In the genomic region with DNA sequence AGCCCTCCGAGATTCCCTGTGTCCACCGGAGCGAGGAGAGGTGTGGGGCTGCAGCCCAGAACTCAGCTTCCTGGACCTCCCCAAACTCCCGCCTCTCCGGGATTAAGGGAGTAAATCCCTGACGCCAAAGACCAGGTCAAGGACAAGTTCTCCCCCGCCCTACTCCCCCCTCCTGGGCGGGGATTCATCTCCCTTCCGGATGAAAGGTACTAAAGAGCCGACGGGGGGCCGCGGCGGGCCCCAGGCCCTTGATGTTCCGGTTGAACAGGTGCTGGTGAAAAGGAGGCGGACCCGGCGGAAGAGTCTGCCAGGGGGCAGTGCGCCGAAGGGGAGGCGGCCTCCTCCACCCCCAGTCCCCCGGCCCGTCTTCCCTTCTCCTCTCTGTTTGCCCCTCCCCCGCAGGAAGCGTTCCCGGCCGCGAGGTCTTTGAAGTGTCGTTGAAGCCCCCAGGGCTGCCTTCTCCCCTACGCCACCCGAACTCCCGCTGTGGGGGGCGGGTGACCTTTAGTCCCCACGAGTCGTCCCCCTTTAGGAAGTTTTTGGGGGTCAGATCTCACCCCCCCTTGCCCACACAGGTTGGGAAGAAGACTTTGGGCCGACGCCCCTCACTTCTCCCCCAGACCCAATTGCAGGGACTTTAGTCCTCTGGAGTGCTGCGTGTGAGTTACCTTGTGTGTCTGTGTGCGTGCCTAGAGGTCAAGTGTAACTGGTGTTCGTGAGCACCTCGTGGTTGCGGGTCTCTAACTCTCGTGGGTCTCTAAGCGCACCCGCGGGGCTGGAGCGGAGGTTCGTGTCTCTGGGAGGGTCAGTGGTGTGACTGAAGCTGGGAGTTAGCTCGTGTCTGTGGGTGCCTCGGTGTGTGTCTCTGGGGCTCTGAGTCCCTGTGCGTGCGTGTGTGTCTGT, we compare ENCODE assay signal across 1 cellular context.
A peak's percentile ranks its signal among the peaks of the same experiment; 100 is the strongest.
TF ChIP-seq lines count a peak whose summit lies in the region.

No MANE protein-coding gene starts in this region.

TF ChIP-seq in K562, 482 proteins besides CTCF, POLR2A, EP300 and RAD21 (continued from another document and continues in another):
- no peak; a peak in 1 of 4 replicates for TF ChIP-seq ZMIZ1 (IDR thresholded peaks at IDR 0.05; ENCODE audit: low read depth in 2 of 2, low read length in 2 of 2)
- peak; percentile 59; the same call in 1 of the 2 replicates for TF ChIP-seq SMAD4 (CRISPR knock-in tag; conservative IDR thresholded peaks at IDR 0.05)
- no peak for TF ChIP-seq SRSF1 (IDR thresholded peaks at IDR 0.05; ENCODE audit: low read depth, low read length)
- TF ChIP-seq ZNF274 (IDR thresholded peaks at IDR 0.05; ENCODE audit: borderline replicate concordance, low read depth, low read length) = no peak
- TF ChIP-seq CREB1 (IDR thresholded peaks at IDR 0.05) = no peak
- no peak for TF ChIP-seq CREB1 (CRISPR knock-in tag; IDR thresholded peaks at IDR 0.05)
- no peak for TF ChIP-seq ZNF518B (CRISPR knock-in tag; IDR thresholded peaks at IDR 0.05)
- TF ChIP-seq, protein P1, sequence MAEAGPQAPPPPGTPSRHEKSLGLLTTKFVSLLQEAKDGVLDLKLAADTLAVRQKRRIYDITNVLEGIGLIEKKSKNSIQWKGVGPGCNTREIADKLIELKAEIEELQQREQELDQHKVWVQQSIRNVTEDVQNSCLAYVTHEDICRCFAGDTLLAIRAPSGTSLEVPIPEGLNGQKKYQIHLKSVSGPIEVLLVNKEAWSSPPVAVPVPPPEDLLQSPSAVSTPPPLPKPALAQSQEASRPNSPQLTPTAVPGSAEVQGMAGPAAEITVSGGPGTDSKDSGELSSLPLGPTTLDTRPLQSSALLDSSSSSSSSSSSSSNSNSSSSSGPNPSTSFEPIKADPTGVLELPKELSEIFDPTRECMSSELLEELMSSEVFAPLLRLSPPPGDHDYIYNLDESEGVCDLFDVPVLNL (CRISPR knock-in tag; IDR thresholded peaks at IDR 0.05; ENCODE audit: low read depth) = no peak
- peak; percentile 42; the same call in 1 of the 2 replicates for TF ChIP-seq ATF7 (IDR thresholded peaks at IDR 0.05)
- TF ChIP-seq ZFP36 (IDR thresholded peaks at IDR 0.05; ENCODE audit: low read depth, low read length, partially characterized antibody) = peak; percentile 100
- TF ChIP-seq IRF2 (CRISPR knock-in tag; IDR thresholded peaks at IDR 0.05) = no peak
- TF ChIP-seq TFAP4 (CRISPR knock-in tag; IDR thresholded peaks at IDR 0.05; ENCODE audit: borderline replicate concordance) = peak; percentile 64; the same call in 1 of the 2 replicates
- no peak for TF ChIP-seq THAP12 (CRISPR knock-in tag; IDR thresholded peaks at IDR 0.05)
- peak; percentile 39 for TF ChIP-seq TAF9B (IDR thresholded peaks at IDR 0.05; ENCODE audit: partially characterized antibody)
- 0 out of 2 replicates have a peak, but pooled peaks have one; percentile 46 for TF ChIP-seq CBFB (CRISPR knock-in tag; IDR thresholded peaks at IDR 0.05)
- 0 out of 2 replicates have a peak, but pooled peaks have one; percentile 18 for TF ChIP-seq HCFC1 (IDR thresholded peaks at IDR 0.05; ENCODE audit: low read depth, low read length)
- no peak for TF ChIP-seq KDM2B (CRISPR knock-in tag; IDR thresholded peaks at IDR 0.05)
- peak; percentile 46; the same call in 1 of the 2 replicates for TF ChIP-seq MTA3 (IDR thresholded peaks at IDR 0.05; ENCODE audit: borderline replicate concordance)
- TF ChIP-seq MYC (IDR thresholded peaks at IDR 0.05; ENCODE audit: low read depth, low read length) = peak; percentile 57
- no peak for TF ChIP-seq MYC (CRISPR knock-in tag; IDR thresholded peaks at IDR 0.05; ENCODE audit: borderline replicate concordance, low read depth)
- TF ChIP-seq FOSL1 (tag; conservative IDR thresholded peaks at IDR 0.05) = 0 out of 2 replicates have a peak, but pooled peaks have one; percentile 24
- TF ChIP-seq CHD2 (IDR thresholded peaks at IDR 0.05; ENCODE audit: low read depth, low read length) = peak; percentile 43; the same call in 1 of the 2 replicates
- TF ChIP-seq FOXO4 (CRISPR knock-in tag; IDR thresholded peaks at IDR 0.05) = no peak
- TF ChIP-seq PML (IDR thresholded peaks at IDR 0.05; ENCODE audit: low read length) = 0 out of 2 replicates have a peak, but pooled peaks have one; percentile 13
- 0 out of 2 replicates have a peak, but pooled peaks have one; percentile 24 for TF ChIP-seq E2F3 (CRISPR knock-in tag; IDR thresholded peaks at IDR 0.05)
- no peak for TF ChIP-seq ZNF384 (IDR thresholded peaks at IDR 0.05; ENCODE audit: low read depth, low read length)
- TF ChIP-seq HDAC2 (IDR thresholded peaks at IDR 0.05) = peak; percentile 90
- no peak for TF ChIP-seq BRCA1 (IDR thresholded peaks at IDR 0.05)
- TF ChIP-seq BRCA1 (CRISPR knock-in tag; IDR thresholded peaks at IDR 0.05) = no peak
- TF ChIP-seq MXI1 (IDR thresholded peaks at IDR 0.05; ENCODE audit: low read depth, low read length) = peak; percentile 37; the same call in 1 of the 2 replicates
- TF ChIP-seq SRSF9 (IDR thresholded peaks at IDR 0.05; ENCODE audit: borderline replicate concordance, low read depth, low read length) = no peak
- 0 out of 2 replicates have a peak, but pooled peaks have one; percentile 12 for TF ChIP-seq OTX1 (CRISPR knock-in tag; IDR thresholded peaks at IDR 0.05)
- TF ChIP-seq EHMT2 (IDR thresholded peaks at IDR 0.05) = no peak
- TF ChIP-seq ZNF316 (IDR thresholded peaks at IDR 0.05) = no peak; the same call in 1 of the 2 replicates
- TF ChIP-seq BCLAF1 (IDR thresholded peaks at IDR 0.05; ENCODE audit: borderline replicate concordance in 1 of 2, control insufficient read depth in 1 of 2, low read depth in 2 of 2, low read length in 1 of 2) = 0 out of 4 replicates have a peak, but pooled peaks of 1 of the 2 experiments have one; percentile 26
- TF ChIP-seq ZBTB33 (CRISPR knock-in tag; IDR thresholded peaks at IDR 0.05) = no peak
- TF ChIP-seq GTF2A2 (tag; IDR thresholded peaks at IDR 0.05) = no peak
- TF ChIP-seq RBFOX2 (IDR thresholded peaks at IDR 0.05; ENCODE audit: low read depth, low read length) = peak; percentile 80
- TF ChIP-seq TARDBP (IDR thresholded peaks at IDR 0.05) = 0 out of 2 replicates have a peak, but pooled peaks have one; percentile 6
- TF ChIP-seq TEAD1 (CRISPR knock-in tag; IDR thresholded peaks at IDR 0.05) = no peak
- no peak for TF ChIP-seq SRSF7 (optimal IDR thresholded peaks at IDR 0.05; ENCODE audit: low read depth, low read length)
